1 cellular context compared by ENCODE assay signal in the genomic region with DNA sequence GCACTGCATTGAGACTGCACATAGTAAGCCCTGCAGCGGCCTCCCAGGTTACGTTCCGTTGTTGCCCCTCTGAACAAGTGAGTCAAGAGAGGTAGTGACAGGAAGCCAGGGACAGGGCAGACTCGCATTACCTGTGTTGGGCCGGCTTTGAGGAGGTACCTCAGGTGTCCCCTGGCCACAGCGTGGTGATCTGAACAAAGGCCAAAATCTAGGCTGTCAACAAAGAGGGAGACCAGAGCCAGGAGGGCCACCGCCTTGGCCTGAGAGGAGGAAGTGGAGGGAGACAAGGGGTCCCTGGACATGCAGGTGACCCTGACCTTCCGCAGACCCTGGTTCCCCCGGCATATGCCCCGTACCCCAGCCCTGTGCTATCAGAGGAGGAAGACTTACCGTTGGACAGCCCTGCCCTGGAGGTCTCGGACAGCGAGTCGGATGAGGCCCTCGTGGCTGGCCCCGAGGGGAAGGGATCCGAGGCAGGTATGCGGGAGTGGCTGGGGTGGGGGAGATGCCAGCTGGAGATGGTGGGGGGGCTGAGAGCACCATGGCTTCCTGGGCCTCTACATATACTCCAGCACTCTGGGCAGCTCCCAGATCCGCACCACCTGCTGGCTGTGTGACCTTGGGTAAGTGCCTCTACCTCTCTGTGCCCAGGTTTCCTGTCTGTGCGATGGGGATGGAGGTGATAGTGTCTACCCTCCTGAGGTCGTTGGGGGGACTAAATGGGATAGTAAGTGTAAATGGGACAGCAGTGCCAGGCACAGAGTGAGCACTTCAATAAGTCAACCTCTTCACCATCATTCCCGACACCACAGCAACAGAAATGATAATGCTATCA.
TF ChIP-seq lines count a peak whose summit lies in the region.

No MANE protein-coding gene starts in this region.

TF ChIP-seq in HepG2, 621 proteins besides CTCF, POLR2A, EP300 and RAD21:
- TF ChIP-seq, protein P1, sequence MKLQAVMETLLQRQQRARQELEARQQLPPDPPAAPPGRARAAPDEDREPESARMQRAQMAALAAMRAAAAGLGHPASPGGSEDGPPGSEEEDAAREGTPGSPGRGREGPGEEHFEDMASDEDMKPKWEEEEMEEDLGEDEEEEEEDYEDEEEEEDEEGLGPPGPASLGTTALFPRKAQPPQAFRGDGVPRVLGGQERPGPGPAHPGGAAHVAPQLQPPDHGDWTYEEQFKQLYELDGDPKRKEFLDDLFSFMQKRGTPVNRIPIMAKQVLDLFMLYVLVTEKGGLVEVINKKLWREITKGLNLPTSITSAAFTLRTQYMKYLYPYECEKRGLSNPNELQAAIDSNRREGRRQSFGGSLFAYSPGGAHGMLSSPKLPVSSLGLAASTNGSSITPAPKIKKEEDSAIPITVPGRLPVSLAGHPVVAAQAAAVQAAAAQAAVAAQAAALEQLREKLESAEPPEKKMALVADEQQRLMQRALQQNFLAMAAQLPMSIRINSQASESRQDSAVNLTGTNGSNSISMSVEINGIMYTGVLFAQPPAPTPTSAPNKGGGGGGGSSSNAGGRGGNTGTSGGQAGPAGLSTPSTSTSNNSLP (IDR thresholded peaks at IDR 0.05; ENCODE audit: low read depth, low read length), result no peak
- TF ChIP-seq, protein P2, sequence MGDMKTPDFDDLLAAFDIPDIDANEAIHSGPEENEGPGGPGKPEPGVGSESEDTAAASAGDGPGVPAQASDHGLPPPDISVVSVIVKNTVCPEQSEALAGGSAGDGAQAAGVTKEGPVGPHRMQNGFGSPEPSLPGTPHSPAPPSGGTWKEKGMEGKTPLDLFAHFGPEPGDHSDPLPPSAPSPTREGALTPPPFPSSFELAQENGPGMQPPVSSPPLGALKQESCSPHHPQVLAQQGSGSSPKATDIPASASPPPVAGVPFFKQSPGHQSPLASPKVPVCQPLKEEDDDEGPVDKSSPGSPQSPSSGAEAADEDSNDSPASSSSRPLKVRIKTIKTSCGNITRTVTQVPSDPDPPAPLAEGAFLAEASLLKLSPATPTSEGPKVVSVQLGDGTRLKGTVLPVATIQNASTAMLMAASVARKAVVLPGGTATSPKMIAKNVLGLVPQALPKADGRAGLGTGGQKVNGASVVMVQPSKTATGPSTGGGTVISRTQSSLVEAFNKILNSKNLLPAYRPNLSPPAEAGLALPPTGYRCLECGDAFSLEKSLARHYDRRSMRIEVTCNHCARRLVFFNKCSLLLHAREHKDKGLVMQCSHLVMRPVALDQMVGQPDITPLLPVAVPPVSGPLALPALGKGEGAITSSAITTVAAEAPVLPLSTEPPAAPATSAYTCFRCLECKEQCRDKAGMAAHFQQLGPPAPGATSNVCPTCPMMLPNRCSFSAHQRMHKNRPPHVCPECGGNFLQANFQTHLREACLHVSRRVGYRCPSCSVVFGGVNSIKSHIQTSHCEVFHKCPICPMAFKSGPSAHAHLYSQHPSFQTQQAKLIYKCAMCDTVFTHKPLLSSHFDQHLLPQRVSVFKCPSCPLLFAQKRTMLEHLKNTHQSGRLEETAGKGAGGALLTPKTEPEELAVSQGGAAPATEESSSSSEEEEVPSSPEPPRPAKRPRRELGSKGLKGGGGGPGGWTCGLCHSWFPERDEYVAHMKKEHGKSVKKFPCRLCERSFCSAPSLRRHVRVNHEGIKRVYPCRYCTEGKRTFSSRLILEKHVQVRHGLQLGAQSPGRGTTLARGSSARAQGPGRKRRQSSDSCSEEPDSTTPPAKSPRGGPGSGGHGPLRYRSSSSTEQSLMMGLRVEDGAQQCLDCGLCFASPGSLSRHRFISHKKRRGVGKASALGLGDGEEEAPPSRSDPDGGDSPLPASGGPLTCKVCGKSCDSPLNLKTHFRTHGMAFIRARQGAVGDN (CRISPR knock-in tag; IDR thresholded peaks at IDR 0.05), result peak; percentile 37
- TF ChIP-seq, protein P3, sequence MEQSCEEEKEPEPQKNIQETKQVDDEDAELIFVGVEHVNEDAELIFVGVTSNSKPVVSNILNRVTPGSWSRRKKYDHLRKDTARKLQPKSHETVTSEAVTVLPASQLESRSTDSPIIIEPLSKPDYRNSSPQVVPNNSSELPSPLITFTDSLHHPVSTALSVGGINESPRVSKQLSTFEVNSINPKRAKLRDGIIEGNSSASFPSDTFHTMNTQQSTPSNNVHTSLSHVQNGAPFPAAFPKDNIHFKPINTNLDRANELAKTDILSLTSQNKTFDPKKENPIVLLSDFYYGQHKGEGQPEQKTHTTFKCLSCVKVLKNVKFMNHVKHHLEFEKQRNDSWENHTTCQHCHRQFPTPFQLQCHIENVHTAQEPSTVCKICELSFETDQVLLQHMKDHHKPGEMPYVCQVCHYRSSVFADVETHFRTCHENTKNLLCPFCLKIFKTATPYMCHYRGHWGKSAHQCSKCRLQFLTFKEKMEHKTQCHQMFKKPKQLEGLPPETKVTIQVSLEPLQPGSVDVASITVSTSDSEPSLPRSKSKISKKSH (CRISPR knock-in tag; IDR thresholded peaks at IDR 0.05; ENCODE audit: borderline replicate concordance), result no peak
- TF ChIP-seq KLF9 (CRISPR knock-in tag; IDR thresholded peaks at IDR 0.05; ENCODE audit: low read depth), result no peak
- TF ChIP-seq, protein P4, sequence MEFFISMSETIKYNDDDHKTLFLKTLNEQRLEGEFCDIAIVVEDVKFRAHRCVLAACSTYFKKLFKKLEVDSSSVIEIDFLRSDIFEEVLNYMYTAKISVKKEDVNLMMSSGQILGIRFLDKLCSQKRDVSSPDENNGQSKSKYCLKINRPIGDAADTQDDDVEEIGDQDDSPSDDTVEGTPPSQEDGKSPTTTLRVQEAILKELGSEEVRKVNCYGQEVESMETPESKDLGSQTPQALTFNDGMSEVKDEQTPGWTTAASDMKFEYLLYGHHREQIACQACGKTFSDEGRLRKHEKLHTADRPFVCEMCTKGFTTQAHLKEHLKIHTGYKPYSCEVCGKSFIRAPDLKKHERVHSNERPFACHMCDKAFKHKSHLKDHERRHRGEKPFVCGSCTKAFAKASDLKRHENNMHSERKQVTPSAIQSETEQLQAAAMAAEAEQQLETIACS (CRISPR knock-in tag; IDR thresholded peaks at IDR 0.05), result no peak
- no peak for TF ChIP-seq SMAD9 (CRISPR knock-in tag; IDR thresholded peaks at IDR 0.05)
- TF ChIP-seq JUNB (CRISPR knock-in tag; IDR thresholded peaks at IDR 0.05; ENCODE audit: borderline replicate concordance), result no peak
- no peak for TF ChIP-seq HNF4G (IDR thresholded peaks at IDR 0.05; ENCODE audit: borderline replicate concordance, low read depth, low read length)
- no peak for TF ChIP-seq HNF4G (CRISPR knock-in tag; IDR thresholded peaks at IDR 0.05; ENCODE audit: borderline replicate concordance, low read depth)
- TF ChIP-seq HMG20A (CRISPR knock-in tag; IDR thresholded peaks at IDR 0.05; ENCODE audit: borderline replicate concordance), result no peak
- TF ChIP-seq SAFB2 (CRISPR knock-in tag; IDR thresholded peaks at IDR 0.05; ENCODE audit: borderline replicate concordance, low read depth), result no peak
- TF ChIP-seq ZNF775 (CRISPR knock-in tag; IDR thresholded peaks at IDR 0.05; ENCODE audit: borderline replicate concordance), result no peak
- 0 out of 2 replicates have a peak, but pooled peaks have one; percentile 16 for TF ChIP-seq ELF1 (CRISPR knock-in tag; IDR thresholded peaks at IDR 0.05)
- TF ChIP-seq ZNF780A (CRISPR knock-in tag; IDR thresholded peaks at IDR 0.05), result no peak
- no peak for TF ChIP-seq MAFK (conservative IDR thresholded peaks at IDR 0.05 in 1 of 2, IDR thresholded peaks at IDR 0.05 in 1 of 2; ENCODE audit: low read length in 2 of 2)
- TF ChIP-seq ZMYM3 (CRISPR knock-in tag; IDR thresholded peaks at IDR 0.05), result peak; percentile 43
- no peak for TF ChIP-seq ZNF761 (CRISPR knock-in tag; conservative IDR thresholded peaks at IDR 0.05)
- peak; percentile 99 for TF ChIP-seq ZNF768 (CRISPR knock-in tag; IDR thresholded peaks at IDR 0.05)
- no peak for TF ChIP-seq NCOA5 (CRISPR knock-in tag; IDR thresholded peaks at IDR 0.05)
- no peak for TF ChIP-seq ZNF468 (CRISPR knock-in tag; IDR thresholded peaks at IDR 0.05)
- peak; percentile 16 for TF ChIP-seq ZEB1 (IDR thresholded peaks at IDR 0.05; ENCODE audit: insufficient replicate concordance, low read depth)
- no peak for TF ChIP-seq GATAD1 (CRISPR knock-in tag; IDR thresholded peaks at IDR 0.05)
- no peak for TF ChIP-seq NFE2L1 (CRISPR knock-in tag; IDR thresholded peaks at IDR 0.05; ENCODE audit: borderline replicate concordance)
- peak; percentile 30; the same call in 1 of the 2 replicates for TF ChIP-seq SALL1 (CRISPR knock-in tag; IDR thresholded peaks at IDR 0.05)
- TF ChIP-seq HNF4A (CRISPR knock-in tag; IDR thresholded peaks at IDR 0.05), result peak; percentile 65
- TF ChIP-seq, protein P5, sequence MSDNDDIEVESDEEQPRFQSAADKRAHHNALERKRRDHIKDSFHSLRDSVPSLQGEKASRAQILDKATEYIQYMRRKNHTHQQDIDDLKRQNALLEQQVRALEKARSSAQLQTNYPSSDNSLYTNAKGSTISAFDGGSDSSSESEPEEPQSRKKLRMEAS (IDR thresholded peaks at IDR 0.05), result no peak
- TF ChIP-seq MEF2D (CRISPR knock-in tag; IDR thresholded peaks at IDR 0.05), result no peak
- no peak for TF ChIP-seq PAF1 (CRISPR knock-in tag; IDR thresholded peaks at IDR 0.05)
- TF ChIP-seq NFATC3 (CRISPR knock-in tag; IDR thresholded peaks at IDR 0.05), result no peak
- no peak for TF ChIP-seq KLF13 (CRISPR knock-in tag; IDR thresholded peaks at IDR 0.05)
- TF ChIP-seq ZSCAN22 (CRISPR knock-in tag; IDR thresholded peaks at IDR 0.05), result no peak
- 0 out of 2 replicates have a peak, but pooled peaks have one; percentile 1 for TF ChIP-seq ZNF121 (CRISPR knock-in tag; IDR thresholded peaks at IDR 0.05)
- TF ChIP-seq, protein P6, sequence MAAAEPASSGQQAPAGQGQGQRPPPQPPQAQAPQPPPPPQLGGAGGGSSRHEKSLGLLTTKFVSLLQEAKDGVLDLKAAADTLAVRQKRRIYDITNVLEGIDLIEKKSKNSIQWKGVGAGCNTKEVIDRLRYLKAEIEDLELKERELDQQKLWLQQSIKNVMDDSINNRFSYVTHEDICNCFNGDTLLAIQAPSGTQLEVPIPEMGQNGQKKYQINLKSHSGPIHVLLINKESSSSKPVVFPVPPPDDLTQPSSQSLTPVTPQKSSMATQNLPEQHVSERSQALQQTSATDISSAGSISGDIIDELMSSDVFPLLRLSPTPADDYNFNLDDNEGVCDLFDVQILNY (CRISPR knock-in tag; conservative IDR thresholded peaks at IDR 0.05), result no peak
- TF ChIP-seq, protein P7, sequence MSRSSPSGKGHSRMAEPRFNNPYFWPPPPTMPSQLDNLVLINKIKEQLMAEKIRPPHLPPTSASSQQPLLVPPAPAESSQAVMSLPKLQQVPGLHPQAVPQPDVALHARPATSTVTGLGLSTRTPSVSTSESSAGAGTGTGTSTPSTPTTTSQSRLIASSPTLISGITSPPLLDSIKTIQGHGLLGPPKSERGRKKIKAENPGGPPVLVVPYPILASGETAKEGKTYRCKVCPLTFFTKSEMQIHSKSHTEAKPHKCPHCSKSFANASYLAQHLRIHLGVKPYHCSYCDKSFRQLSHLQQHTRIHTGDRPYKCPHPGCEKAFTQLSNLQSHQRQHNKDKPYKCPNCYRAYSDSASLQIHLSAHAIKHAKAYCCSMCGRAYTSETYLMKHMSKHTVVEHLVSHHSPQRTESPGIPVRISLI (CRISPR knock-in tag; IDR thresholded peaks at IDR 0.05; ENCODE audit: borderline replicate concordance), result no peak
- no peak for TF ChIP-seq ZNF30 (CRISPR knock-in tag; IDR thresholded peaks at IDR 0.05)
- TF ChIP-seq, protein P8, sequence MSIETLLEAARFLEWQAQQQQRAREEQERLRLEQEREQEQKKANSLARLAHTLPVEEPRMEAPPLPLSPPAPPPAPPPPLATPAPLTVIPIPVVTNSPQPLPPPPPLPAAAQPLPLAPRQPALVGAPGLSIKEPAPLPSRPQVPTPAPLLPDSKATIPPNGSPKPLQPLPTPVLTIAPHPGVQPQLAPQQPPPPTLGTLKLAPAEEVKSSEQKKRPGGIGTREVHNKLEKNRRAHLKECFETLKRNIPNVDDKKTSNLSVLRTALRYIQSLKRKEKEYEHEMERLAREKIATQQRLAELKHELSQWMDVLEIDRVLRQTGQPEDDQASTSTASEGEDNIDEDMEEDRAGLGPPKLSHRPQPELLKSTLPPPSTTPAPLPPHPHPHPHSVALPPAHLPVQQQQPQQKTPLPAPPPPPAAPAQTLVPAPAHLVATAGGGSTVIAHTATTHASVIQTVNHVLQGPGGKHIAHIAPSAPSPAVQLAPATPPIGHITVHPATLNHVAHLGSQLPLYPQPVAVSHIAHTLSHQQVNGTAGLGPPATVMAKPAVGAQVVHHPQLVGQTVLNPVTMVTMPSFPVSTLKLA (IDR thresholded peaks at IDR 0.05), result no peak
- TF ChIP-seq, protein P9, sequence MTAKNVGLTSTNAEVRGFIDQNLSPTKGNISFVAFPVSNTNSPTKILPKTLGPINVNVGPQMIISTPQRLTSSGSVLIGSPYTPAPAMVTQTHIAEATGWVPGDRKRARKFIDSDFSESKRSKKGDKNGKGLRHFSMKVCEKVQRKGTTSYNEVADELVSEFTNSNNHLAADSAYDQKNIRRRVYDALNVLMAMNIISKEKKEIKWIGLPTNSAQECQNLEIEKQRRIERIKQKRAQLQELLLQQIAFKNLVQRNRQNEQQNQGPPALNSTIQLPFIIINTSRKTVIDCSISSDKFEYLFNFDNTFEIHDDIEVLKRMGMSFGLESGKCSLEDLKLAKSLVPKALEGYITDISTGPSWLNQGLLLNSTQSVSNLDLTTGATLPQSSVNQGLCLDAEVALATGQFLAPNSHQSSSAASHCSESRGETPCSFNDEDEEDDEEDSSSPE (CRISPR knock-in tag; IDR thresholded peaks at IDR 0.05), result no peak
- 0 out of 2 replicates have a peak, but pooled peaks have one; percentile 17 for TF ChIP-seq TBX2 (CRISPR knock-in tag; IDR thresholded peaks at IDR 0.05; ENCODE audit: borderline replicate concordance)
- TF ChIP-seq ASH2L (IDR thresholded peaks at IDR 0.05; ENCODE audit: insufficient read length, low read depth, low read length), result no peak
- no peak for TF ChIP-seq ZNF33B (CRISPR knock-in tag; IDR thresholded peaks at IDR 0.05)
- TF ChIP-seq YEATS4 (CRISPR knock-in tag; IDR thresholded peaks at IDR 0.05; ENCODE audit: borderline replicate concordance), result no peak
- TF ChIP-seq, protein P10, sequence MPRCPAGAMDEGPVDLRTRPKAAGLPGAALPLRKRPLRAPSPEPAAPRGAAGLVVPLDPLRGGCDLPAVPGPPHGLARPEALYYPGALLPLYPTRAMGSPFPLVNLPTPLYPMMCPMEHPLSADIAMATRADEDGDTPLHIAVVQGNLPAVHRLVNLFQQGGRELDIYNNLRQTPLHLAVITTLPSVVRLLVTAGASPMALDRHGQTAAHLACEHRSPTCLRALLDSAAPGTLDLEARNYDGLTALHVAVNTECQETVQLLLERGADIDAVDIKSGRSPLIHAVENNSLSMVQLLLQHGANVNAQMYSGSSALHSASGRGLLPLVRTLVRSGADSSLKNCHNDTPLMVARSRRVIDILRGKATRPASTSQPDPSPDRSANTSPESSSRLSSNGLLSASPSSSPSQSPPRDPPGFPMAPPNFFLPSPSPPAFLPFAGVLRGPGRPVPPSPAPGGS (CRISPR knock-in tag; IDR thresholded peaks at IDR 0.05), result no peak
- 0 out of 2 replicates have a peak, but pooled peaks have one; percentile 16 for TF ChIP-seq RXRA (CRISPR knock-in tag; IDR thresholded peaks at IDR 0.05)
